Comparison of ENCODE assay signal across 8 cellular contexts in genomic region chr7:157411580-157411979, GRCh38.
A peak's percentile ranks its signal among the peaks of the same experiment; 100 is the strongest.
DNase-seq lines count a peak whose midpoint lies in the region; ATAC-seq and TF ChIP-seq lines count a peak whose summit lies in the region.

No MANE protein-coding gene starts in this region.

- H3K79me2 ChIP-seq in mesendoderm (ENCODE audit: control insufficient read depth, insufficient read depth, low read length) = no peaks in the 10 kb centered on the region

- no peak overlapping the region for H3K4ac ChIP-seq in mesendoderm (ENCODE audit: low read depth, low read length)

- no peak overlapping the region for H3K4me2 ChIP-seq in mesendoderm (ENCODE audit: low read length)

- H4K8ac ChIP-seq in mesendoderm (ENCODE audit: low read depth, low read length) = no peak overlapping the region

- no peak overlapping the region for H2AK5ac ChIP-seq in mesendoderm (ENCODE audit: low read length)

- POLR2A ChIA-PET in AG04450 (lab: Yijun Ruan, JAX) = no interaction called here

- H3K18ac ChIP-seq in mesendoderm (ENCODE audit: low read length) = no peak overlapping the region

- no peak for DNase-seq in AG04450 (ENCODE audit: low read depth, low spot score)
- peak; percentile 45 for DNase-seq in activated T-cell treated with anti-CD3 and anti-CD28 coated beads for 48 hours (ENCODE audit: low read depth)
- peak; percentile 64 for DNase-seq in mesendoderm
- no peak for DNase-seq in HCEC 1CT
- no peak for DNase-seq in putamen (ENCODE audit: low spot score)

- TF ChIP-seq CTCF in AG04450 (IDR thresholded peaks at IDR 0.05; ENCODE audit: low read depth, low read length) = no peak

- CTCF ChIA-PET in AG04450 (lab: Charles Lee) = no interaction called here

- no peak overlapping the region for H2BK5ac ChIP-seq in mesendoderm (ENCODE audit: low read length)

- H3K56ac ChIP-seq in mesendoderm (ENCODE audit: low read length) = no peak overlapping the region

- ATAC-seq in esophagus mucosa (no peak), GM21717 (IDR thresholded peaks at IDR 0.05; ENCODE audit: unreplicated experiment) (no peak)

- no peak overlapping the region for H3K9ac ChIP-seq in mesendoderm (ENCODE audit: low read length)

- no CpG with 5 or more reads among the region's 19 CpGs for WGBS in mesendoderm (ENCODE audit: extremely low coverage, insufficient coverage, low lambda C conversion rate)

- no peak overlapping the region for H4K5ac ChIP-seq in mesendoderm (ENCODE audit: low read length)

- H3K4me1 ChIP-seq in mesendoderm (ENCODE audit: control insufficient read depth, low read depth, low read length) = no peaks in the 10 kb centered on the region

- H3K36me3 ChIP-seq in KOPT-K1 (ENCODE audit: insufficient read depth, low read length) (peaks cover 98% of the 10 kb centered on the region), mesendoderm (ENCODE audit: control insufficient read depth, insufficient read depth, low read length) (peaks cover 4% of the 10 kb centered on the region)

- no peak overlapping the region for H3K23ac ChIP-seq in mesendoderm (ENCODE audit: low read length)

- peaks cover 32% of the 10 kb centered on the region; the same call in 1 of the 2 replicates for H3K9me3 ChIP-seq in AG04450 (ENCODE audit: control insufficient read depth, insufficient read depth, low read length)
- H3K9me3 ChIP-seq in KOPT-K1 (ENCODE audit: insufficient read depth, low read length, poor library complexity, severe bottlenecking) = no peaks in the 10 kb centered on the region

- H3K27ac ChIP-seq in AG04450 (ENCODE audit: low read depth, low read length) = peak overlapping the region; percentile 65
- peak overlapping the region; percentile 11 for H3K27ac ChIP-seq in KOPT-K1 (ENCODE audit: low read depth, low read length, poor library complexity, severe bottlenecking)
- no peak overlapping the region for H3K27ac ChIP-seq in mesendoderm (ENCODE audit: low read depth, low read length)

- no peak overlapping the region for H2BK15ac ChIP-seq in mesendoderm (replicated peaks; ENCODE audit: low read depth)

- H3K27me3 ChIP-seq in AG04450 (ENCODE audit: control insufficient read depth, insufficient read depth, low read length) = no peaks in the 10 kb centered on the region
- H3K27me3 ChIP-seq in mesendoderm (ENCODE audit: insufficient read depth, low read length, poor library complexity) = no peaks in the 10 kb centered on the region

- H2BK120ac ChIP-seq in mesendoderm (ENCODE audit: low read depth, low read length) = no peak overlapping the region

- peaks cover 7% of the 10 kb centered on the region for H3K79me1 ChIP-seq in mesendoderm (ENCODE audit: low read length)

- H3K4me3 ChIP-seq in AG04450 (ENCODE audit: low read depth, low read length) (no peak overlapping the region), mesendoderm (ENCODE audit: low read length) (no peak overlapping the region)

Comparison
In these comparisons a context has a peak if more than half of its experiments do, and no peak if none do; other contexts are left out.
1. DNase-seq: peak in activated T-cell treated with anti-CD3 and anti-CD28 coated beads for 48 hours (single experiment) and mesendoderm (single experiment); none in AG04450 (single experiment), HCEC 1CT (single experiment) and putamen (single experiment).